19 cellular contexts compared by ENCODE assay signal in the genomic region with DNA sequence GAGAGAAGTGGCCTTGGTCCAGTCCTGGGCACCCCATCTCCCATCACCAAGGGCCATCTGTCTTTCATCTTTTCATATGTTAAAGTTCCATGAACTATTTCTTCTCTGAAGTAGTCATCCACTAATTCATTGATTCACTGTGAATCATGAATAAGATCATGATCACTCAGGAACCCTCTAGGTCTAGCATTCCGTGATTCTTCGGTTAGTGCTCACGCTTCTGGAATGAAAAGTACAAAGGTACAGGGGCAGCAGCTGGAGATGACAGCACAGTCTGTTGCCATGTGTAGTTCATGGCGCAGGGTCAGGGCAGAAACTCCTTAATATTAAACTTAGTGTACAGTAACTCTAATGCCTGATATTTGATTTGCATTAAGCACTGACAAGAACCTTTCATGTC.
"Had no signal": no experiment of that assay in that cellular context is flagged by ENCODE, and none has a peak within 500 bp of the region (broad histone marks: within the 10 kb centered on the region; RNA-seq: fewer than 3 reads in every experiment).

No MANE protein-coding gene starts in this region.

- H3K9me3 Mint-ChIP-seq: activated T-helper 1 cell treated with anti-CD3 and anti-CD28 coated beads, Interleukin-12 subunit alpha, Interleukin-12 subunit beta, Interleukin-2, Interleukin-4 antibody, amounts not matched to agents 30 ng/mL and 10 ng/mL and 1 ng/mL, durations not matched to agents 14 hours and 24 hours and 36 hours; effector memory CD8-positive, alpha-beta T cell; natural killer cell treated with Interleukin-12 subunit alpha and Interleukin-12 subunit beta and Interleukin-15 and Interleukin-18, amount 100 ng/mL, for 72 hours; T-cell had no signal

- H3K4me3 ChIP-seq: left lung, prostate gland, right lobe of liver, transverse colon had no signal

- H3K36me3 ChIP-seq: left lung, prostate gland, right lobe of liver, transverse colon had no signal

- FAIRE-seq: islet of Langerhans had no signal

- H3K36me3 Mint-ChIP-seq: natural killer cell treated with Interleukin-12 subunit alpha and Interleukin-12 subunit beta and Interleukin-15 and Interleukin-18, amount 100 ng/mL, for 72 hours; T-cell had no signal

- H3K27ac Mint-ChIP-seq: activated CD8-positive, alpha-beta T cell treated with anti-CD3 and anti-CD28 coated beads, Interleukin-2, amount 10 ng/mL, durations not matched to agents 7 days and 5 days; activated T-helper 1 cell treated with anti-CD3 and anti-CD28 coated beads, Interleukin-12 subunit alpha, Interleukin-12 subunit beta, Interleukin-2, Interleukin-4 antibody, amounts not matched to agents 30 ng/mL and 10 ng/mL and 1 ng/mL, durations not matched to agents 14 hours and 24 hours and 36 hours; effector memory CD8-positive, alpha-beta T cell; natural killer cell treated with Interleukin-12 subunit alpha and Interleukin-12 subunit beta and Interleukin-15 and Interleukin-18, amount 100 ng/mL, for 72 hours; T-cell had no signal

- H3K4me1 Mint-ChIP-seq: T-cell had no signal

- ATAC-seq: activated CD8-positive, alpha-beta T cell treated with anti-CD3 and anti-CD28 coated beads, Interleukin-2, amount 10 ng/mL, durations not matched to agents 7 days and 5 days; effector memory CD8-positive, alpha-beta T cell; left lung; natural killer cell treated with Interleukin-12 subunit alpha and Interleukin-12 subunit beta and Interleukin-15 and Interleukin-18, amount 100 ng/mL, for 72 hours; right lobe of liver; T-cell had no signal

- DNase-seq: activated CD4-positive, alpha-beta T cell treated with anti-CD3 and anti-CD28 coated beads for 48 hours; activated CD8-positive, alpha-beta memory T cell treated with anti-CD3 and anti-CD28 coated beads, Interleukin-2, amount 50 U/mL, for 48 hours; activated CD8-positive, alpha-beta T cell treated with anti-CD3 and anti-CD28 coated beads, Interleukin-2, amount 10 ng/mL, durations not matched to agents 7 days and 5 days; activated naive CD4-positive, alpha-beta T cell treated with Interleukin-2 at 50 U/mL for 16 hours; central memory CD4-positive, alpha-beta T cell; cortex of kidney; effector memory CD8-positive, alpha-beta T cell; erythroblast; left lung; occipital lobe; right lobe of liver; stimulated activated naive CD4-positive, alpha-beta T cell; substantia nigra; T-cell; transverse colon had no signal

- H3K9me3 ChIP-seq: left lung, prostate gland, right lobe of liver, transverse colon had no signal

- H3K27me3 ChIP-seq: left lung, right lobe of liver, transverse colon had no signal

- H3K4me3 Mint-ChIP-seq: activated CD8-positive, alpha-beta T cell treated with anti-CD3 and anti-CD28 coated beads, Interleukin-2, amount 10 ng/mL, durations not matched to agents 7 days and 5 days; activated T-helper 1 cell treated with anti-CD3 and anti-CD28 coated beads, Interleukin-12 subunit alpha, Interleukin-12 subunit beta, Interleukin-2, Interleukin-4 antibody, amounts not matched to agents 30 ng/mL and 10 ng/mL and 1 ng/mL, durations not matched to agents 14 hours and 24 hours and 36 hours; effector memory CD8-positive, alpha-beta T cell; natural killer cell treated with Interleukin-12 subunit alpha and Interleukin-12 subunit beta and Interleukin-15 and Interleukin-18, amount 100 ng/mL, for 72 hours; T-cell had no signal

- H3K27ac ChIP-seq: left lung, prostate gland, right lobe of liver, transverse colon had no signal

- H3K4me1 ChIP-seq: left lung, prostate gland, right lobe of liver, transverse colon had no signal
